In genomic region chr4:126691797-126692196, GRCh38 we compare ENCODE assay signal across 1 cellular context.
TF ChIP-seq lines count a peak whose summit lies in the region.

No MANE protein-coding gene starts in this region.

TF ChIP-seq in K562, 482 proteins besides CTCF, POLR2A, EP300 and RAD21 (continued from another document):
- TF ChIP-seq MBD1 (CRISPR knock-in tag; IDR thresholded peaks at IDR 0.05) = no peak
